Comparison of ENCODE assay signal across 1 cellular context in genomic region chr7:83849135-83849534, GRCh38.
TF ChIP-seq lines count a peak whose summit lies in the region.

No MANE protein-coding gene starts in this region.

TF ChIP-seq in SK-N-SH, 30 proteins besides CTCF, POLR2A, EP300 and RAD21 (continued from another document):
- TF ChIP-seq FOSL2 (IDR thresholded peaks at IDR 0.05; ENCODE audit: borderline replicate concordance, low read depth): peak; percentile 15; the same call in 1 of the 2 replicates
TF ChIP-seq in SK-N-SH: peak in this region for 4.
